In the genomic region with DNA sequence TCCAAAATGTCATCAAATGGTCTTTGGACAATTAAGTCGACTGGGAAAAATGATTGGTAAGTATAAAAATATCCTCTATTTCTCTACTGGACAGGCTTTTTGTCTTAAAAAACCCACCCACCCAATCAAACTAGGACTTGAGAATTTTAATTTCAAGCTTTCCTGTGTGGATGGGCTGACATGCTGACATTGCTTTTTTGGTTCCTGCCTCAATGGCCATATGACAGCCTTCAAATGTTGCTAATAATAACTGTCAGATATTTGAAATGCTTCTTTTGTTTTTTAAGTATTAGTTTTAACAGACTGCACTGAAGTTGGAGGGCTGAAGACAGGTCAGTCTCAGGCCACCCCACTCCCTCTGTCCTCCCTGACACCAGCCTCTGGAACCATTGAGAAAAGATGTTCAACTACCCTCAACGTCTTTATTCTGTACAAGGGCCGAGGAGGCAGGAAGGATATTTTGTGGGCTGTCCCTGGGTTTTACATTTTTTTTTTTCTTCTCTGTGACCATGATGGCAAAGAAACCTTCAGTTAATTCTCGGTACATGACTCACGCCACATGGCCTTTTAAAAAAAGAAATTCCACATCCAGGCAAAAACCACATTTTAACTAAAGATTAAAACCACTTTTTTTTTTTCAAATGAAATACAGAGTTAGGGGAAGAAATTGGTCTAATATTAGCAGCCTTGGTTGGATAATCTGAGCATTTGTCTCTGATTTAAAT, we compare ENCODE assay signal across 12 cellular contexts.
A peak's percentile ranks its signal among the peaks of the same experiment; 100 is the strongest.
DNase-seq lines count a peak whose midpoint lies in the region; ATAC-seq and TF ChIP-seq lines count a peak whose summit lies in the region.
"Had no signal": no experiment of that assay in that cellular context is flagged by ENCODE, and none has a peak within 500 bp of the region (broad histone marks: within the 10 kb centered on the region; RNA-seq: fewer than 3 reads in every experiment).

No MANE protein-coding gene starts in this region.

- peaks cover 15% of the 10 kb centered on the region for H3K4me1 ChIP-seq in RWPE2 (ENCODE audit: insufficient read depth, poor library complexity, severe bottlenecking)
- H3K4me1 ChIP-seq in smooth muscle cell (ENCODE audit: low read depth) = peaks cover 10% of the 10 kb centered on the region

- H3K36me3 ChIP-seq in RWPE2 (ENCODE audit: low read depth) (no peaks in the 10 kb centered on the region), smooth muscle cell (ENCODE audit: low read depth) (no peaks in the 10 kb centered on the region)
- H3K36me3 ChIP-seq: MG63 had no signal

- WGBS in smooth muscle cell (ENCODE audit: low lambda C conversion rate) = 21% methylated on average over 5 of the region's 5 CpGs

- H3K79me2 ChIP-seq in smooth muscle cell (ENCODE audit: low read depth) = no peaks in the 10 kb centered on the region

- H3K4me2 ChIP-seq in smooth muscle cell = peak overlapping the region; percentile 83

- no peak overlapping the region for H3K4me3 ChIP-seq in RWPE2 (ENCODE audit: severe bottlenecking)
- peak overlapping the region; percentile 10 for H3K4me3 ChIP-seq in smooth muscle cell
- H3K4me3 ChIP-seq: MG63 had no signal

- TF ChIP-seq CTCF in RWPE2 (IDR thresholded peaks at IDR 0.05; ENCODE audit: poor library complexity, severe bottlenecking) (no peak), smooth muscle cell (IDR thresholded peaks at IDR 0.05; ENCODE audit: borderline replicate concordance, insufficient read depth, poor library complexity, severe bottlenecking) (no peak)

- no peaks in the 10 kb centered on the region for H3K27me3 ChIP-seq in RWPE2 (ENCODE audit: insufficient read depth, poor library complexity, severe bottlenecking)
- H3K27me3 ChIP-seq in smooth muscle cell (ENCODE audit: low read depth) = no peaks in the 10 kb centered on the region
- H3K27me3 ChIP-seq: MG63 had no signal

- no peaks in the 10 kb centered on the region for H4K20me1 ChIP-seq in smooth muscle cell (ENCODE audit: low read depth)

- H3K9me3 ChIP-seq in RWPE2 (ENCODE audit: severe bottlenecking) (no peaks in the 10 kb centered on the region), smooth muscle cell (replicated peaks; ENCODE audit: low read depth) (no peaks in the 10 kb centered on the region)
- H3K9me3 ChIP-seq: MG63 had no signal

- ATAC-seq in GM18868 (IDR thresholded peaks at IDR 0.05; ENCODE audit: unreplicated experiment) (peak; percentile 57), RWPE2 (ENCODE audit: low read depth) (no peak), GM19463 (IDR thresholded peaks at IDR 0.05; ENCODE audit: unreplicated experiment) (no peak)

- H3F3A ChIP-seq in smooth muscle cell (ENCODE audit: low read depth) = no peaks in the 10 kb centered on the region

- H3K27ac ChIP-seq in RWPE2 (ENCODE audit: poor library complexity, severe bottlenecking) (peak overlapping the region; percentile 16), smooth muscle cell (ENCODE audit: low read depth) (peak overlapping the region; percentile 93)

- H3K9ac ChIP-seq in smooth muscle cell (ENCODE audit: low read depth) = peak overlapping the region; percentile 64

- no peak for DNase-seq in RWPE2 (ENCODE audit: low spot score)
- DNase-seq in dedifferentiated amniotic fluid mesenchymal stem cell (ENCODE audit: extremely low spot score) = peak; percentile 77
- DNase-seq in smooth muscle cell (lab: John Stamatoyannopoulos, UW; ENCODE audit: unreplicated experiment) = no peak
- DNase-seq in NCI-H128 (lab: John Stamatoyannopoulos, UW; ENCODE audit: unreplicated experiment) = no peak
- DNase-seq in GF-D8 (lab: John Stamatoyannopoulos, UW) = no peak
- no peak for DNase-seq in activated CD4-positive, CD25-positive, alpha-beta regulatory T cell treated with anti-CD3 and anti-CD28 coated beads, Interleukin-2, amount 50 U/mL, for 72 hours
- DNase-seq: activated CD4-positive, CD25-positive, alpha-beta regulatory T cell; hypothalamus; MG63; nephron progenitor cell had no signal

- peak overlapping the region; percentile 65 for H2AFZ ChIP-seq in smooth muscle cell (ENCODE audit: low read depth)
